ENCODE assay signal across 15 cellular contexts in the genomic region with DNA sequence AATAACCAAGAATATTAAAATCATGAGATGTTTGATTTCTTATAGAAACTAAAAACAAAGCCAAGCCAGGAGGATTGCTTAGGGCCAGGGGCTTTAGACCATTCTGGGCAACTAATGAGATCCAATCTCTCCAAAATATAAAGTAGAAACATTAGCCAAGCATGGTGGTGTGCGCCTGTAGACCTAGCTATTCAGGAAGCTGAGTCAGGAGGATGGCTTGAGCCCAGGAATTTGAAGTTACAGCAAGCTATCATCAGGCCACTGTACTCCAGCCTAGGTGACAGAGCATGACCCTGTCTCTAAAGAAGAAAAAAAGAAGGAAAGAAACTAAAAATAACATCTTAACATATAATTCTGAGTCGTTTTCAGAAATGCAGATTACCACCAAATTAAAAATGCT.
DNase-seq lines count a peak whose midpoint lies in the region; ATAC-seq and TF ChIP-seq lines count a peak whose summit lies in the region.
"Had no signal": no experiment of that assay in that cellular context is flagged by ENCODE, and none has a peak within 500 bp of the region (broad histone marks: within the 10 kb centered on the region; RNA-seq: fewer than 3 reads in every experiment).

No MANE protein-coding gene starts in this region.

- peak; percentile 1 for DNase-seq in Daoy (ENCODE audit: low read depth)
- peak; percentile 41 for DNase-seq in HT1080 (ENCODE audit: low read depth)
- no peak for DNase-seq in ascending aorta (ENCODE audit: low spot score in 2 of 2)
- peak; percentile 40 for DNase-seq in iris pigment epithelial cell (ENCODE audit: low read depth)
- no peak for DNase-seq in cortex of kidney (lab: John Stamatoyannopoulos, UW)
- no peak for DNase-seq in SJCRH30
- DNase-seq in naive thymus-derived CD8-positive, alpha-beta T cell, result no peak
- DNase-seq: AML-193; Caco-2; CD4-positive, alpha-beta T cell; H9 had no signal

- H3K36me3 ChIP-seq in ascending aorta (no peaks in the 10 kb centered on the region), SJCRH30 (no peaks in the 10 kb centered on the region)

- H3K4me1 ChIP-seq in ascending aorta (peaks cover 0 to 22% of the 10 kb centered on the region in 2 donors), SJCRH30 (no peaks in the 10 kb centered on the region)
- H3K4me1 ChIP-seq: Caco-2 had no signal

- H3K27ac ChIP-seq in ascending aorta (peak overlapping the region; percentile 66 to 78), SJCRH30 (no peak overlapping the region)
- H3K27ac ChIP-seq: 22Rv1, A549, C4-2B had no signal

- H3K4me3 Mint-ChIP-seq in naive thymus-derived CD8-positive, alpha-beta T cell, result no peak overlapping the region
- H3K4me3 Mint-ChIP-seq: CD4-positive, alpha-beta T cell; H9 had no signal

- peaks cover 0 to 13% (median 8%) of the 10 kb centered on the region in 5 donors for H3K27me3 Mint-ChIP-seq in naive thymus-derived CD8-positive, alpha-beta T cell

- H3K9me3 Mint-ChIP-seq in naive thymus-derived CD8-positive, alpha-beta T cell, result peaks cover 0 to 5% (median 0%) of the 10 kb centered on the region in 9 donors
- H3K9me3 Mint-ChIP-seq: CD4-positive, alpha-beta T cell had no signal

- H3K27ac Mint-ChIP-seq in naive thymus-derived CD8-positive, alpha-beta T cell, result no peak overlapping the region
- H3K27ac Mint-ChIP-seq: CD4-positive, alpha-beta T cell; H9 had no signal

- no peak for TF ChIP-seq CTCF in ascending aorta (IDR thresholded peaks at IDR 0.05)

- H3K4me3 ChIP-seq in ascending aorta (no peak overlapping the region), SJCRH30 (no peak overlapping the region)
- H3K4me3 ChIP-seq: A549 had no signal

- H3K9me3 ChIP-seq in ascending aorta (no peaks in the 10 kb centered on the region), SJCRH30 (replicated peaks) (no peaks in the 10 kb centered on the region)
- H3K9me3 ChIP-seq: A549, Caco-2 had no signal

- no peaks in the 10 kb centered on the region for H3K36me3 Mint-ChIP-seq in naive thymus-derived CD8-positive, alpha-beta T cell

- H3K27me3 ChIP-seq in ascending aorta, result no peaks in the 10 kb centered on the region
- no peaks in the 10 kb centered on the region for H3K27me3 ChIP-seq in SJCRH30

- POLR2A ChIA-PET in naive thymus-derived CD8-positive, alpha-beta T cell (lab: Charles Lee), result no interaction called here

- no peak for ATAC-seq in naive thymus-derived CD8-positive, alpha-beta T cell
- ATAC-seq in HG03139 (IDR thresholded peaks at IDR 0.05; ENCODE audit: unreplicated experiment), result no peak
- ATAC-seq: A549 had no signal

- intact Hi-C loops in ascending aorta (cut with DNase I), result no loop called here

- no peaks in the 10 kb centered on the region for H3K4me1 Mint-ChIP-seq in naive thymus-derived CD8-positive, alpha-beta T cell
- H3K4me1 Mint-ChIP-seq: H9 had no signal

Comparison
In these comparisons a context has a peak if more than half of its experiments do, and no peak if none do; other contexts are left out.
1. DNase-seq: peak in Daoy (single experiment), HT1080 (single experiment) and iris pigment epithelial cell (single experiment); none in ascending aorta (0 of 2), cortex of kidney (single experiment), SJCRH30 (0 of 2) and naive thymus-derived CD8-positive, alpha-beta T cell (0 of 10).